11 cellular contexts compared by ENCODE assay signal in the genomic region with DNA sequence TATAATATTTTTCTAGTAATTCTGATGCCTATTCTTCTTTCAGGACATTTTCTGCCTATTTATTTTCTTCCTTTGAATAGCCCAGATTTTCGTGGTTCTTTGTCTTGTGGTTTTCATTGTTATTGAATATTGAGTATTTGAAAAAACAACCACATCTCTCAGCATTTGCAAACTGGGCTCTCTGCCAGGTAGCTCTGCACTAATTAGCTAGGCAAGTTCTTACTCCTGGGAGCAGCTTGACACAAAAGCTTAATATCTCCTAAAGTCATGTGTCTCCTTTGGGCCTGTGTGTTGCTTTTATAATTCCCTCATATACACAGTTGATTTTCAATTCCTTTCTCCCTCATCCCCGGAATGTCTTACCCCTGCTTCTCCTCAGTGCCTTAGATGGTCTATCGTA.
"Had no signal": no experiment of that assay in that cellular context is flagged by ENCODE, and none has a peak within 500 bp of the region (broad histone marks: within the 10 kb centered on the region; RNA-seq: fewer than 3 reads in every experiment).

No MANE protein-coding gene starts in this region.

- H3K9me3 ChIP-seq: adrenal gland had no signal

- H3K79me2 ChIP-seq: hepatocyte had no signal

- H3K27ac ChIP-seq: adrenal gland, brain microvascular endothelial cell, hepatocyte had no signal

- H3K4me3 ChIP-seq: adrenal gland, hepatocyte had no signal

- H2AFZ ChIP-seq: hepatocyte had no signal

- DNase-seq: activated CD4-positive, alpha-beta T cell treated with anti-CD3 and anti-CD28 coated beads, Interleukin-2, amount 50 U/mL, for 1 hour; activated naive CD4-positive, alpha-beta T cell treated with anti-CD3 and anti-CD28 coated beads, Interleukin-2, amount 10 ng/mL, durations not matched to agents 7 days and 5 days; adrenal gland; brain microvascular endothelial cell; effector memory CD4-positive, alpha-beta T cell; mesendoderm; nephron progenitor cell; stimulated activated CD4-positive, alpha-beta T cell treated with anti-CD3 and anti-CD28 coated beads, Interleukin-2, amount 100 ng/mL, for 48 hours; stimulated activated naive CD4-positive, alpha-beta T cell treated with Interleukin-2 at 50 U/mL for 16 hours; trophoblast cell had no signal

- H3K27me3 ChIP-seq: adrenal gland, brain microvascular endothelial cell, hepatocyte had no signal

- H3K4me2 ChIP-seq: hepatocyte had no signal

- H3K4me1 ChIP-seq: adrenal gland had no signal

- H3K36me3 ChIP-seq: adrenal gland, brain microvascular endothelial cell had no signal
